8 cellular contexts compared by ENCODE assay signal in genomic region chr19:40421468-40421778, GRCh38. TPM values are rescaled to one million over a fixed set of nuclear protein-coding genes. Genes with fewer than 3 reads are reported as not detected.
DNase-seq lines count a peak whose midpoint lies in the region; ATAC-seq and TF ChIP-seq lines count a peak whose summit lies in the region.

No MANE protein-coding gene starts in this region.

- H3K27me3 ChIP-seq in GM06990 (replicated peaks; ENCODE audit: control insufficient read depth, insufficient read depth, low read length) (no peaks in the 10 kb centered on the region), SJCRH30 (no peaks in the 10 kb centered on the region), esophagus (ENCODE audit: control insufficient read depth in 1 of 2, insufficient read depth in 2 of 2, low read length in 2 of 2) (no peaks in the 10 kb centered on the region), psoas muscle (ENCODE audit: insufficient read depth in 3 of 3, low read length in 2 of 3) (no peaks in the 10 kb centered on the region)

- H3K9me3 ChIP-seq in SJCRH30 (replicated peaks) (no peaks in the 10 kb centered on the region), esophagus (ENCODE audit: control insufficient read depth in 2 of 2, insufficient read depth in 1 of 2, low read depth in 1 of 2, low read length in 1 of 2) (no peaks in the 10 kb centered on the region), psoas muscle (no peaks in the 10 kb centered on the region)

- H3K27ac ChIP-seq in SJCRH30 (peak overlapping the region; percentile 83), esophagus (ENCODE audit: low read depth in 2 of 2, low read length in 1 of 2) (peak overlapping the region; percentile 99 to 100), psoas muscle (peak overlapping the region; percentile 99)

- 14 to 17% methylated on average over 4 of the region's 4 CpGs for WGBS in esophagus, 2 donors
- WGBS in psoas muscle, 3 donors, result 3 to 11% (median 5%) methylated on average over 4 of the region's 4 CpGs

- H3K4me3 ChIP-seq in GM06990 (replicated peaks; ENCODE audit: low read depth, low read length) (peak overlapping the region; percentile 77), SJCRH30 (peak overlapping the region; percentile 60), esophagus (ENCODE audit: low read depth in 1 of 2, low read length in 2 of 2) (peak overlapping the region; percentile 70 to 77), psoas muscle (peak overlapping the region; percentile 88)

- H3K36me3 ChIP-seq in GM06990 (ENCODE audit: control insufficient read depth, insufficient read depth, low read length), result peaks cover 8% of the 10 kb centered on the region
- no peaks in the 10 kb centered on the region for H3K36me3 ChIP-seq in SJCRH30
- peaks cover 0 to 11% of the 10 kb centered on the region in 2 donors for H3K36me3 ChIP-seq in esophagus (ENCODE audit: control insufficient read depth in 2 of 2, insufficient read depth in 2 of 2, low read length in 1 of 2)
- H3K36me3 ChIP-seq in psoas muscle (ENCODE audit: insufficient read depth in 1 of 2, low read depth in 1 of 2), result peaks cover 0 to 21% of the 10 kb centered on the region in 2 donors

- no peak for DNase-seq in GM06990 (ENCODE audit: extremely low read depth, insufficient read length)
- DNase-seq in SJCRH30, result no peak
- no peak for DNase-seq in psoas muscle
- no peak for DNase-seq in COR-L47 (lab: John Stamatoyannopoulos, UW)

- intact Hi-C loops in psoas muscle (cut with DNase I), result loop anchor here (2.0 kb wide), 2 partner anchors 21 to 43 kb away; partner anchors contain the start of gene BLVRB (in 1 of the 2)

- TF ChIP-seq CTCF in GM06990 (IDR thresholded peaks at IDR 0.05; ENCODE audit: insufficient read depth, low read length, poor library complexity, severe bottlenecking) (no peak), psoas muscle (IDR thresholded peaks at IDR 0.05) (no peak)

- ATAC-seq in psoas muscle (no peak), GM21723 (IDR thresholded peaks at IDR 0.05; ENCODE audit: unreplicated experiment) (no peak), HG02763 (IDR thresholded peaks at IDR 0.05; ENCODE audit: unreplicated experiment) (no peak), GM21360 (IDR thresholded peaks at IDR 0.05; ENCODE audit: unreplicated experiment) (no peak)

- peaks cover 14% of the 10 kb centered on the region; the same call in 1 of the 2 replicates for H3K4me1 ChIP-seq in SJCRH30
- peaks cover 3 to 9% of the 10 kb centered on the region in 2 donors for H3K4me1 ChIP-seq in esophagus (ENCODE audit: control insufficient read depth in 2 of 2, insufficient read depth in 2 of 2, low read length in 1 of 2)
- H3K4me1 ChIP-seq in psoas muscle, result peaks cover 29% of the 10 kb centered on the region

RNA-seq across cellular contexts. Expression of gene SERTAD1, which starts 4.4 kb away (rescaled TPM):
- total RNA-seq in SJCRH30 (2014; rRNA removed; shearing (Covaris generic)), result 4.4 and 5.3 TPM in 2 replicates
- 10 to 100 TPM; 20.7 to 21.5 TPM for polyA plus RNA-seq in esophagus
- 10 to 100 TPM; 10.5 to 24.0 (median 20.2) TPM for total RNA-seq in psoas muscle
- 10 to 100 TPM; 10.7 to 88.7 (median 17.3) TPM for polyA plus RNA-seq in psoas muscle

RNA-seq across cellular contexts. Expression of gene PRX, which starts 8.2 kb away (rescaled TPM):
- 2.9 and 4.0 TPM in 2 replicates for total RNA-seq in SJCRH30 (2014; rRNA removed; shearing (Covaris generic))
- polyA plus RNA-seq in esophagus, result 1 to 10 TPM; 1.0 to 1.1 TPM
- 1 to 10 TPM; 1.4 to 3.3 (median 2.8) TPM for total RNA-seq in psoas muscle
- polyA plus RNA-seq in psoas muscle, result 1 to 10 TPM; 1.9 to 2.1 (median 2.1) TPM

RNA-seq across cellular contexts. Expression of gene SERTAD3, which starts 22.7 kb away (rescaled TPM):
- total RNA-seq in SJCRH30 (2014; rRNA removed; shearing (Covaris generic)), result 29.7 and 35.6 TPM in 2 replicates
- polyA plus RNA-seq in esophagus (10 to 100 TPM; 12.2 to 19.1 TPM), psoas muscle (10 to 100 TPM; 12.7 to 30.0 (median 13.8) TPM)
- 10 to 100 TPM; 16.0 to 29.0 (median 26.0) TPM for total RNA-seq in psoas muscle

RNA-seq across cellular contexts. Expression of gene HIPK4, which starts 31.4 kb away (rescaled TPM):
- 0.10 TPM in 1 of 2 replicates, not detected in the other for total RNA-seq in SJCRH30 (2014; rRNA removed; shearing (Covaris generic))
- polyA plus RNA-seq in esophagus (under 1 TPM; 0.04 to 0.08 TPM), psoas muscle (under 1 TPM in 1 of 3 donors, not detected in 2; 0.03 TPM)
- total RNA-seq in psoas muscle, result under 1 TPM in 2 of 4 donors, not detected in 2; 0.08 to 0.11 TPM

RNA-seq across cellular contexts. Expression of gene BLVRB, which starts 44.1 kb away (rescaled TPM):
- total RNA-seq in SJCRH30 (2014; rRNA removed; shearing (Covaris generic)), result 3.8 and 6.6 TPM in 2 replicates
- polyA plus RNA-seq in esophagus, result 100 to 1,000 TPM; 213 to 241 TPM
- 100 to 1,000 TPM in 2 of 4 donors, 10 to 100 TPM in 2; 74.1 to 189 (median 114) TPM for total RNA-seq in psoas muscle
- polyA plus RNA-seq in psoas muscle, result 100 to 1,000 TPM; 167 to 204 (median 172) TPM
